9 cellular contexts compared by ENCODE assay signal in the genomic region with DNA sequence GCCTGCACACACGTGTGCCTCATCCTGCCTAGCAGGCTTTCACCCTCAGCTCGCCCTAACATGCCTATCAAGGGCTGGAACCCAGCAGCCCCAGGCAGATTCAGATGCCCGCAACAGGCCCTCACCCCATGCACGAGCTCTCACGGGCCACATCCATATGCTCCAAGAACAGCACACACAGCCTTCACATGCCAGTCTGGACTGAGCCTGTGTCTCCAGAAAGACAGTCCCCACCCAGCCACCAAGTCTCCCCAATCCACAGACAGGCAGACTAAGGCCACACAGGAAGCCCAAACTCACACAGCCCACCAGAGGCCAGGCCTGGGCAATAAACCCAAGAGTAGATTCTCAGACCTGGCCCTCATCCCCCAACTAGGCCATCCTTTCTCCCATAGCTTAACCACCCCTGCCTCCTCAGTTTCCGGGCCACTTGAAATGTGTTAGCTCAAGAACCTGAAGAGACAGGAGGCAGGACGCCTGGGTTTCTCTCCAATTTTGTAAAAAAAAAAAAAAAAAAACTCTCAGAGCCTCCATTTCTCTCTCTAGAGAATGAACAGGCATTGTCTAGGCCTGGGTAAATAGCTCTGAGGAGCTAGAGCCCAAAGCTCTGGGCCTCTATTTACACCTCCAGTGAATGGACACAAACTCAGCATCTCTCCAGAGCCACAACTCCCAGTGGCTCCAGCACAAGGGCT. TPM values are rescaled to one million over a fixed set of nuclear protein-coding genes. Genes with fewer than 3 reads are reported as not detected.
DNase-seq lines count a peak whose midpoint lies in the region; ATAC-seq, FAIRE-seq and TF ChIP-seq lines count a peak whose summit lies in the region.
"Had no signal": no experiment of that assay in that cellular context is flagged by ENCODE, and none has a peak within 500 bp of the region (broad histone marks: within the 10 kb centered on the region; RNA-seq: fewer than 3 reads in every experiment).

No MANE protein-coding gene starts in this region.

- POLR2A ChIA-PET in A549 (lab: Yijun Ruan, JAX) (interaction anchor here (0.6 to 2.0 kb wide), 5 partner anchors 12 to 1283 kb away, joined by 5 to 12 read pairs (median 5); partner anchors contain the start of gene ATP5MK), IMR-90 (lab: Charles Lee; ENCODE audit: unreplicated experiment) (interaction anchor here (0.6 kb wide), 1 partner anchor 58 kb away, joined by 31 read pairs; no protein-coding TSS in a partner anchor)

- H4K5ac ChIP-seq in IMR-90 (ENCODE audit: low read depth, low read length) = no peak overlapping the region

- H3K14ac ChIP-seq in IMR-90 (replicated peaks; ENCODE audit: low read depth, low read length) = peak overlapping the region; percentile 64

- no peak overlapping the region for H3K56ac ChIP-seq in IMR-90 (ENCODE audit: extremely low read depth, insufficient read depth, low read length)

- BruUV-seq in IMR-90 (replicated peaks; lab: Mats Ljungman, UMichigan) = no TSS peak

- H3K4me2 ChIP-seq in A549 = peak overlapping the region; percentile 99
- H3K4me2 ChIP-seq in IMR-90 (ENCODE audit: low read depth, low read length) = peak overlapping the region; percentile 89

- ATAC-seq in A549 (no peak), IMR-90 (ENCODE audit: low read depth) (no peak; the same call in 1 of the 2 replicates), GM19023 (IDR thresholded peaks at IDR 0.05; ENCODE audit: unreplicated experiment) (no peak), GM19463 (IDR thresholded peaks at IDR 0.05; ENCODE audit: unreplicated experiment) (no peak)

- peak overlapping the region; percentile 98 for H3K9ac ChIP-seq in IMR-90 (ENCODE audit: low read depth, low read length)
- peak overlapping the region; percentile 79 for H3K9ac ChIP-seq in mucosa of stomach (ENCODE audit: low read length)

- no peaks in the 10 kb centered on the region for H3K27me3 ChIP-seq in IMR-90 (ENCODE audit: control insufficient read depth, insufficient read depth, low read length)
- H3K27me3 ChIP-seq in breast epithelium = no peaks in the 10 kb centered on the region
- H3K27me3 ChIP-seq in mucosa of stomach (ENCODE audit: control insufficient read depth, insufficient read depth, low read length) = no peaks in the 10 kb centered on the region

- H2AFZ ChIP-seq in IMR-90 (replicated peaks; ENCODE audit: low read length, poor library complexity) = peak overlapping the region; percentile 87

- 83% methylated on average over 7 of the region's 7 CpGs for WGBS in A549 (ENCODE audit: missing lambda C conversion rate)
- 7% methylated on average over 3 of the region's 7 CpGs; no CpG with 5 or more reads in 1 of the 2 experiments for WGBS in IMR-90 (ENCODE audit: extremely low coverage in 2 of 2, insufficient read length in 1 of 2), 2 experiments

- TF ChIP-seq RAD21 in A549 (conservative IDR thresholded peaks at IDR 0.05 in 1 of 2, IDR thresholded peaks at IDR 0.05 in 1 of 2) = no peak
- TF ChIP-seq RAD21 in IMR-90 (IDR thresholded peaks at IDR 0.05; ENCODE audit: low read length) = no peak

- H3K18ac ChIP-seq in IMR-90 (ENCODE audit: low read depth, low read length) = no peak overlapping the region

- no peak overlapping the region for H4K91ac ChIP-seq in IMR-90 (ENCODE audit: insufficient read depth, low read depth, low read length)

- H3K4me3 ChIP-seq in A549 (peak overlapping the region; percentile 90), IMR-90 (ENCODE audit: insufficient read depth, low read depth, low read length) (peak overlapping the region; percentile 92), breast epithelium (peak overlapping the region; percentile 68 to 96 (median 74)), mucosa of stomach (ENCODE audit: low read length) (peak overlapping the region; percentile 50)

- no peak overlapping the region for H4K8ac ChIP-seq in IMR-90 (ENCODE audit: low read depth in 2 of 2, low read length in 2 of 2)

- dilution Hi-C loops in IMR-90 (cut with HindIII; ENCODE audit: low sequenced_read_pairs, unreplicated experiment) = no loop called here

- peak overlapping the region; percentile 95 to 96 for H3K27ac ChIP-seq in A549
- H3K27ac ChIP-seq in IMR-90 (ENCODE audit: insufficient read depth, low read length) = peak overlapping the region; percentile 94
- H3K27ac ChIP-seq in breast epithelium = peak overlapping the region; percentile 98 to 100

- H2BK20ac ChIP-seq in IMR-90 (ENCODE audit: low read depth, low read length) = no peak overlapping the region

- H4K20me1 ChIP-seq in IMR-90 (ENCODE audit: insufficient read depth, low read length) = peaks cover 76% of the 10 kb centered on the region

- H2BK15ac ChIP-seq in IMR-90 (ENCODE audit: low read depth, low read length) = no peak overlapping the region

- peaks cover 27% of the 10 kb centered on the region for H3K9me1 ChIP-seq in IMR-90 (ENCODE audit: insufficient read depth, low read length)

- CTCF ChIA-PET in A549 (lab: Yijun Ruan, JAX) (interaction anchor here (0.6 to 9.9 kb wide), 9 partner anchors 12 to 143 kb away, joined by 3 to 64 read pairs (median 3); no protein-coding TSS in a partner anchor), IMR-90 (lab: Yijun Ruan, JAX) (no interaction called here)

- intact Hi-C loops in IMR-90 (cut with micrococcal nuclease) (no loop called here), breast epithelium (cut with DNase I; ENCODE audit: low total_unique reads) (no loop called here)

- no peak overlapping the region for H2BK120ac ChIP-seq in IMR-90 (ENCODE audit: low read depth, low read length)

- peak overlapping the region; percentile 63 for H2AK5ac ChIP-seq in IMR-90 (ENCODE audit: low read depth, low read length)

- H3K9me3 ChIP-seq in A549 (no peaks in the 10 kb centered on the region), IMR-90 (ENCODE audit: control insufficient read depth, insufficient read depth, low read length) (no peaks in the 10 kb centered on the region), breast epithelium (no peaks in the 10 kb centered on the region), mucosa of stomach (ENCODE audit: control insufficient read depth, low read length) (no peaks in the 10 kb centered on the region)

- H2AK9ac ChIP-seq in IMR-90 (replicated peaks; ENCODE audit: low read depth, low read length, poor library complexity) = peak overlapping the region; percentile 96

- peak overlapping the region; percentile 30 for H3K4ac ChIP-seq in IMR-90 (ENCODE audit: low read depth, low read length)

- H3K23ac ChIP-seq in IMR-90 (ENCODE audit: low read depth, low read length) = peak overlapping the region; percentile 79

- peak overlapping the region; percentile 82 for H2BK5ac ChIP-seq in IMR-90 (ENCODE audit: low read depth, low read length, poor library complexity, severe bottlenecking)

- no peak for FAIRE-seq in A549 (lab: Jason Lieb, UNC)
- FAIRE-seq in GM19239 (lab: Jason Lieb, UNC) = no peak
- FAIRE-seq: GM18507 had no signal

- no peak for DNase-seq in A549 (ENCODE audit: low read depth in 1 of 2, low spot score in 1 of 2)
- no peak for DNase-seq in IMR-90
- no peak for DNase-seq in breast epithelium (ENCODE audit: low spot score in 2 of 2)
- DNase-seq in activated CD4-positive, CD25-positive, alpha-beta regulatory T cell (lab: John Stamatoyannopoulos, UW) = no peak
- no peak for DNase-seq in GM19239 (ENCODE audit: insufficient read length, low spot score)

- peaks cover 23 to 84% of the 10 kb centered on the region in 2 experiments for H3K79me1 ChIP-seq in IMR-90 (ENCODE audit: low read depth in 1 of 2, low read length in 2 of 2)

- H3K36me3 ChIP-seq in IMR-90 (ENCODE audit: control insufficient read depth, insufficient read depth, low read length) (peaks cover 34% of the 10 kb centered on the region), breast epithelium (peaks cover 27% of the 10 kb centered on the region), mucosa of stomach (ENCODE audit: control insufficient read depth, insufficient read depth, low read length) (peaks cover 19% of the 10 kb centered on the region)

- TF ChIP-seq POLR2A in A549 (IDR thresholded peaks at IDR 0.05; ENCODE audit: low read length) = no peak
- no peak for TF ChIP-seq POLR2A in IMR-90 (IDR thresholded peaks at IDR 0.05; ENCODE audit: low read depth, low read length)
- no peak for TF ChIP-seq POLR2A in breast epithelium (IDR thresholded peaks at IDR 0.05)

- TF ChIP-seq EP300 in A549 (IDR thresholded peaks at IDR 0.05) = no peak

- in situ Hi-C loops in IMR-90 (cut with MboI; ENCODE audit: low sequenced_read_pairs) = no loop called here

- H3K4me1 ChIP-seq in A549 = peaks cover 52% of the 10 kb centered on the region
- H3K4me1 ChIP-seq in IMR-90 (ENCODE audit: control insufficient read depth, insufficient read depth, low read length) = peaks cover 31% of the 10 kb centered on the region
- H3K4me1 ChIP-seq in breast epithelium = peaks cover 27 to 43% of the 10 kb centered on the region in 2 donors
- peaks cover 46% of the 10 kb centered on the region for H3K4me1 ChIP-seq in mucosa of stomach (ENCODE audit: control insufficient read depth, insufficient read depth, low read length)

- TF ChIP-seq CTCF in A549 (IDR thresholded peaks at IDR 0.05) (no peak), IMR-90 (conservative IDR thresholded peaks at IDR 0.05; ENCODE audit: low read depth, low read length) (no peak), breast epithelium (IDR thresholded peaks at IDR 0.05) (no peak)

RNA-seq across cellular contexts. Expression of gene LDB1, which starts 6.8 kb away (rescaled TPM):
- 47.0 and 47.5 TPM in 2 replicates for polyA plus RNA-seq in A549 (2011; rRNA removed)
- 47.6 and 55.4 TPM in 2 replicates for polyA plus RNA-seq in A549 (2012; cell fraction: cytosol; rRNA removed)
- 145 and 151 TPM in 2 replicates for polyA plus RNA-seq in A549 (2012; cell fraction: nucleus; rRNA removed)
- 33.3 to 37.3 TPM (median 37.2 TPM) in 3 replicates for polyA plus RNA-seq in A549 (2017; fragmentation: RNase III; extraction: RNeasy Plus Mini Kit Qiagen cat#74134 plus additional on column Dnase treatment)
- 63.4 and 69.4 TPM in 2 replicates for polyA minus RNA-seq in A549 (2011; rRNA and poly(A)+ RNA removed)
- total RNA-seq in IMR-90 (2012; rRNA removed) = 45.3 and 47.9 TPM in 2 replicates
- 92.4 and 100 TPM in 2 replicates for polyA plus RNA-seq in IMR-90 (2012; rRNA removed)
- 40.2 and 67.9 TPM in 2 replicates for polyA plus RNA-seq in IMR-90 (2012; cell fraction: cytosol; rRNA removed)
- 464 and 468 TPM in 2 replicates for polyA plus RNA-seq in IMR-90 (2012; cell fraction: nucleus; rRNA removed; ENCODE audit: low replicate concordance)
- 10 to 100 TPM; 29.6 to 53.6 (median 43.6) TPM for total RNA-seq in breast epithelium

RNA-seq across cellular contexts. Expression of gene PPRC1, which starts 19.4 kb away (rescaled TPM):
- polyA plus RNA-seq in A549 (2011; rRNA removed) (27.0 and 34.1 TPM in 2 replicates), A549 (2017; fragmentation: RNase III; extraction: RNeasy Plus Mini Kit Qiagen cat#74134 plus additional on column Dnase treatment) (43.9 to 49.1 TPM (median 44.1 TPM) in 3 replicates), IMR-90 (2012; rRNA removed) (38.7 and 40.7 TPM in 2 replicates)
- 42.6 and 53.3 TPM in 2 replicates for polyA plus RNA-seq in A549 (2012; cell fraction: cytosol; rRNA removed)
- 149 and 152 TPM in 2 replicates for polyA plus RNA-seq in A549 (2012; cell fraction: nucleus; rRNA removed)
- 59.6 and 71.3 TPM in 2 replicates for polyA minus RNA-seq in A549 (2011; rRNA and poly(A)+ RNA removed)
- total RNA-seq in IMR-90 (2012; rRNA removed) (11.4 and 11.8 TPM in 2 replicates), breast epithelium (10 to 100 TPM in 2 of 3 donors, 1 to 10 TPM in 1; 9.1 to 21.0 (median 19.8) TPM)
- polyA plus RNA-seq in IMR-90 (2012; cell fraction: cytosol; rRNA removed) = 20.9 and 23.5 TPM in 2 replicates
- 117 and 123 TPM in 2 replicates for polyA plus RNA-seq in IMR-90 (2012; cell fraction: nucleus; rRNA removed; ENCODE audit: low replicate concordance)

RNA-seq across cellular contexts. Expression of gene NOLC1, which starts 38.8 kb away (rescaled TPM):
- 128 and 188 TPM in 2 replicates for polyA plus RNA-seq in A549 (2011; rRNA removed)
- 98.0 and 113 TPM in 2 replicates for polyA plus RNA-seq in A549 (2012; cell fraction: cytosol; rRNA removed)
- polyA plus RNA-seq in A549 (2012; cell fraction: nucleus; rRNA removed) = 76.9 and 103 TPM in 2 replicates
- 123 to 155 TPM (median 129 TPM) in 3 replicates for polyA plus RNA-seq in A549 (2017; fragmentation: RNase III; extraction: RNeasy Plus Mini Kit Qiagen cat#74134 plus additional on column Dnase treatment)
- 65.4 and 65.9 TPM in 2 replicates for polyA minus RNA-seq in A549 (2011; rRNA and poly(A)+ RNA removed)
- total RNA-seq in IMR-90 (2012; rRNA removed) = 43.2 and 60.5 TPM in 2 replicates
- 53.5 and 55.3 TPM in 2 replicates for polyA plus RNA-seq in IMR-90 (2012; rRNA removed)
- polyA plus RNA-seq in IMR-90 (2012; cell fraction: cytosol; rRNA removed) = 17.2 and 29.5 TPM in 2 replicates
- 25.5 and 102 TPM in 2 replicates for polyA plus RNA-seq in IMR-90 (2012; cell fraction: nucleus; rRNA removed; ENCODE audit: low replicate concordance)
- total RNA-seq in breast epithelium = 10 to 100 TPM; 40.5 to 82.8 (median 65.5) TPM

RNA-seq across cellular contexts. Expression of gene HPS6, which starts 48.3 kb away (rescaled TPM):
- polyA plus RNA-seq in A549 (2011; rRNA removed) (5.6 and 7.6 TPM in 2 replicates), A549 (2017; fragmentation: RNase III; extraction: RNeasy Plus Mini Kit Qiagen cat#74134 plus additional on column Dnase treatment) (13.0 to 16.7 TPM (median 15.3 TPM) in 3 replicates), IMR-90 (2012; rRNA removed) (10.5 and 11.3 TPM in 2 replicates)
- 6.6 and 10.0 TPM in 2 replicates for polyA plus RNA-seq in A549 (2012; cell fraction: cytosol; rRNA removed)
- 11.4 and 12.5 TPM in 2 replicates for polyA plus RNA-seq in A549 (2012; cell fraction: nucleus; rRNA removed)
- polyA minus RNA-seq in A549 (2011; rRNA and poly(A)+ RNA removed) = 12.1 and 15.2 TPM in 2 replicates
- total RNA-seq in IMR-90 (2012; rRNA removed) (21.9 and 23.1 TPM in 2 replicates), breast epithelium (10 to 100 TPM; 17.4 to 22.7 (median 19.7) TPM)
- polyA plus RNA-seq in IMR-90 (2012; cell fraction: cytosol; rRNA removed) = 8.6 and 13.8 TPM in 2 replicates
- 2.5 and 6.5 TPM in 2 replicates for polyA plus RNA-seq in IMR-90 (2012; cell fraction: nucleus; rRNA removed; ENCODE audit: low replicate concordance)

RNA-seq across cellular contexts. Expression of gene ARMH3, which starts 57.4 kb away (rescaled TPM):
- polyA plus RNA-seq in A549 (2011; rRNA removed) = 17.3 and 20.1 TPM in 2 replicates
- polyA plus RNA-seq in A549 (2012; cell fraction: cytosol; rRNA removed) = 8.7 and 9.8 TPM in 2 replicates
- 9.4 and 36.5 TPM in 2 replicates for polyA plus RNA-seq in A549 (2012; cell fraction: nucleus; rRNA removed)
- 11.3 to 13.3 TPM (median 12.7 TPM) in 3 replicates for polyA plus RNA-seq in A549 (2017; fragmentation: RNase III; extraction: RNeasy Plus Mini Kit Qiagen cat#74134 plus additional on column Dnase treatment)
- 14.4 and 15.7 TPM in 2 replicates for polyA minus RNA-seq in A549 (2011; rRNA and poly(A)+ RNA removed)
- total RNA-seq in IMR-90 (2012; rRNA removed) = 13.1 and 20.6 TPM in 2 replicates
- polyA plus RNA-seq in IMR-90 (2012; rRNA removed) = 12.1 and 12.5 TPM in 2 replicates
- 7.1 and 7.3 TPM in 2 replicates for polyA plus RNA-seq in IMR-90 (2012; cell fraction: cytosol; rRNA removed)
- polyA plus RNA-seq in IMR-90 (2012; cell fraction: nucleus; rRNA removed; ENCODE audit: low replicate concordance) = 10.5 and 18.9 TPM in 2 replicates
- total RNA-seq in breast epithelium = 10 to 100 TPM; 18.4 to 27.4 (median 22.4) TPM
